In genomic region chr15:90924375-90924774, GRCh38 we compare ENCODE assay signal across 7 cellular contexts. TPM values are rescaled to one million over a fixed set of nuclear protein-coding genes. Genes with fewer than 3 reads are reported as not detected.
DNase-seq lines count a peak whose midpoint lies in the region; ATAC-seq lines count a peak whose summit lies in the region.
"Had no signal": no experiment of that assay in that cellular context is flagged by ENCODE, and none has a peak within 500 bp of the region (broad histone marks: within the 10 kb centered on the region; RNA-seq: fewer than 3 reads in every experiment).

No MANE protein-coding gene starts in this region.

- POLR2A ChIA-PET in activated CD4-positive, alpha-beta T cell treated with anti-CD3 and anti-CD28 coated beads, Interleukin-2, amount 10 ng/mL, durations not matched to agents 7 days and 5 days (lab: Charles Lee): no interaction called here

- DNase-seq in activated CD4-positive, alpha-beta T cell treated with anti-CD3 and anti-CD28 coated beads, Interleukin-2, amount 10 ng/mL, durations not matched to agents 7 days and 5 days: no peak
- DNase-seq in activated CD4-positive, alpha-beta T cell treated with anti-CD3 and anti-CD28 coated beads, Interleukin-2, amount 50 U/mL, for 4 hours: no peak
- no peak for DNase-seq in memory B cell (ENCODE audit: low spot score in 2 of 2)
- DNase-seq in epidermal melanocyte (ENCODE audit: insufficient read length, low spot score): no peak
- DNase-seq in DMS 273 (lab: John Stamatoyannopoulos, UW; ENCODE audit: unreplicated experiment): no peak
- DNase-seq: activated gamma-delta T cell treated with Interleukin-2 at 50 U/mL for 16 hours had no signal

- no peak overlapping the region for H3K4me3 Mint-ChIP-seq in activated CD4-positive, alpha-beta T cell treated with anti-CD3 and anti-CD28 coated beads, Interleukin-2, amount 10 ng/mL, durations not matched to agents 7 days and 5 days
- no peak overlapping the region for H3K4me3 Mint-ChIP-seq in memory B cell

- peaks cover 25% of the 10 kb centered on the region for H3K36me3 Mint-ChIP-seq in activated CD4-positive, alpha-beta T cell treated with anti-CD3 and anti-CD28 coated beads, Interleukin-2, amount 10 ng/mL, durations not matched to agents 7 days and 5 days (ENCODE audit: low read depth)
- H3K36me3 Mint-ChIP-seq in memory B cell: peaks cover 12% of the 10 kb centered on the region

- H3K27me3 Mint-ChIP-seq in activated CD4-positive, alpha-beta T cell treated with anti-CD3 and anti-CD28 coated beads, Interleukin-2, amount 10 ng/mL, durations not matched to agents 7 days and 5 days: no peaks in the 10 kb centered on the region
- no peaks in the 10 kb centered on the region for H3K27me3 Mint-ChIP-seq in memory B cell

- peak; percentile 72 for ATAC-seq in HG03039 (IDR thresholded peaks at IDR 0.05; ENCODE audit: unreplicated experiment)
- ATAC-seq in memory B cell (ENCODE audit: low read depth): no peak

- H3K27ac Mint-ChIP-seq in activated CD4-positive, alpha-beta T cell treated with anti-CD3 and anti-CD28 coated beads, Interleukin-2, amount 10 ng/mL, durations not matched to agents 7 days and 5 days: peak overlapping the region; percentile 62
- H3K27ac Mint-ChIP-seq in memory B cell: peak overlapping the region; percentile 20

- no peaks in the 10 kb centered on the region for H3K9me3 Mint-ChIP-seq in activated CD4-positive, alpha-beta T cell treated with anti-CD3 and anti-CD28 coated beads, Interleukin-2, amount 10 ng/mL, durations not matched to agents 7 days and 5 days
- no peaks in the 10 kb centered on the region for H3K9me3 Mint-ChIP-seq in memory B cell

- peaks cover 34% of the 10 kb centered on the region for H3K4me1 Mint-ChIP-seq in activated CD4-positive, alpha-beta T cell treated with anti-CD3 and anti-CD28 coated beads, Interleukin-2, amount 10 ng/mL, durations not matched to agents 7 days and 5 days
- peaks cover 3% of the 10 kb centered on the region for H3K4me1 Mint-ChIP-seq in memory B cell

- CTCF ChIA-PET in activated CD4-positive, alpha-beta T cell treated with anti-CD3 and anti-CD28 coated beads, Interleukin-2, amount 10 ng/mL, durations not matched to agents 7 days and 5 days (lab: Charles Lee): interaction anchor here (0.5 to 6.3 kb wide), 2 partner anchors 9 to 105 kb away, joined by 3 to 51 read pairs; partner anchors contain the start of genes HDDC3 and UNC45A

RNA-seq across cellular contexts. Expression of gene HDDC3, which starts 8.0 kb away (rescaled TPM):
- 10 to 100 TPM; 22.9 to 26.2 TPM for total RNA-seq in activated CD4-positive, alpha-beta T cell treated with anti-CD3 and anti-CD28 coated beads, Interleukin-2, amount 10 ng/mL, durations not matched to agents 7 days and 5 days

RNA-seq across cellular contexts. Expression of gene UNC45A, which starts 10.7 kb away (rescaled TPM):
- total RNA-seq in activated CD4-positive, alpha-beta T cell treated with anti-CD3 and anti-CD28 coated beads, Interleukin-2, amount 10 ng/mL, durations not matched to agents 7 days and 5 days: 10 to 100 TPM; 59.3 to 69.8 TPM

RNA-seq across cellular contexts. Expression of gene MAN2A2, which starts 21.3 kb away (rescaled TPM):
- 10 to 100 TPM; 77.4 to 97.4 TPM for total RNA-seq in activated CD4-positive, alpha-beta T cell treated with anti-CD3 and anti-CD28 coated beads, Interleukin-2, amount 10 ng/mL, durations not matched to agents 7 days and 5 days

RNA-seq across cellular contexts. Expression of gene RCCD1, which starts 30.3 kb away (rescaled TPM):
- 10 to 100 TPM; 30.8 to 35.9 TPM for total RNA-seq in activated CD4-positive, alpha-beta T cell treated with anti-CD3 and anti-CD28 coated beads, Interleukin-2, amount 10 ng/mL, durations not matched to agents 7 days and 5 days

RNA-seq across cellular contexts. Expression of gene FES, which starts 40.1 kb away (rescaled TPM):
- 10 to 100 TPM in 1 of 2 experiments, 1 to 10 TPM in 1; 8.6 to 10.7 TPM for total RNA-seq in activated CD4-positive, alpha-beta T cell treated with anti-CD3 and anti-CD28 coated beads, Interleukin-2, amount 10 ng/mL, durations not matched to agents 7 days and 5 days
